19 cellular contexts compared by ENCODE assay signal in the genomic region with DNA sequence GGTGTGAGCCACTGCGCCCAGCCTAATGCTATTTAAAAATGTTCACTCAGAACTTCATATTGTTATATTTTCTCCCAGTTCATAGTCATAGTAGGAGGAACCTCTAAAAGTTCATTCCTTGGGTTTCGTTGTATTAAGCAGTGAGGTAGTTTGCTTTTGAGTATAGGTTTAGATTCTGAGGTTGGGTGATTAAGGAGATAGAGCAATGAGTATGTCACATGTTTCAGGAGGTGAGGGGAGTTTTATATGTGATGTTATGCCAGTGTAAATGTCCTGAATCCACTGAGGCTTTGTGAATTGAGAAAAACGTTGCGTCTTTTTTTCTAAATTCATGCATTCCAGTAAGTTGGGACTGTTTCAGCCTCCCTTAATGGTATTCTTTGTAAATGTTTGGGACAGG. TPM values are rescaled to one million over a fixed set of nuclear protein-coding genes. Genes with fewer than 3 reads are reported as not detected.
DNase-seq lines count a peak whose midpoint lies in the region; ATAC-seq and TF ChIP-seq lines count a peak whose summit lies in the region.
"Had no signal": no experiment of that assay in that cellular context is flagged by ENCODE, and none has a peak within 500 bp of the region (broad histone marks: within the 10 kb centered on the region; RNA-seq: fewer than 3 reads in every experiment).

No MANE protein-coding gene starts in this region.

- H3K9me3 Mint-ChIP-seq in CD14-positive monocyte, result no peaks in the 10 kb centered on the region
- no peaks in the 10 kb centered on the region for H3K9me3 Mint-ChIP-seq in activated T-helper 2 cell treated with anti-CD3 and anti-CD28 coated beads, Interferon-gamma antibody, Interleukin-2, Interleukin-4, amounts not matched to agents 10 μg/mL and 5 μg/mL and 100 μg/mL, durations not matched to agents 14 hours and 24 hours and 36 hours
- no peaks in the 10 kb centered on the region for H3K9me3 Mint-ChIP-seq in naive thymus-derived CD8-positive, alpha-beta T cell
- H3K9me3 Mint-ChIP-seq: activated naive CD4-positive, alpha-beta T cell treated with anti-CD3 and anti-CD28 coated beads, Interleukin-2, amount 50 U/mL, for 24 hours had no signal

- TF ChIP-seq CTCF in CD14-positive monocyte (IDR thresholded peaks at IDR 0.05), result no peak
- no peak for TF ChIP-seq CTCF in DND-41 (IDR thresholded peaks at IDR 0.05; ENCODE audit: borderline replicate concordance, extremely low read depth, low read length, poor library complexity, severe bottlenecking)

- no peak overlapping the region for H3K27ac ChIP-seq in DND-41 (ENCODE audit: low read length)
- H3K27ac ChIP-seq: sigmoid colon, tibial nerve had no signal

- intact Hi-C loops in CD14-positive monocyte (cut with micrococcal nuclease), result no loop called here
- intact Hi-C loops in activated T-helper 2 cell treated with anti-CD3 and anti-CD28 coated beads, Interferon-gamma antibody, Interleukin-2, Interleukin-4, amounts not matched to agents 10 μg/mL and 5 μg/mL and 100 μg/mL, durations not matched to agents 14 hours and 24 hours and 36 hours (cut with micrococcal nuclease), result loop anchor here (1.0 to 2.0 kb wide), 3 partner anchors 17 to 71 kb away; partner anchors contain the start of gene SDF2L1

- POLR2A ChIA-PET in naive thymus-derived CD8-positive, alpha-beta T cell (lab: Charles Lee), result interaction anchor here (0.7 kb wide), 1 partner anchor 20 kb away, joined by 4 read pairs; no protein-coding TSS in a partner anchor

- H3K36me3 Mint-ChIP-seq in CD14-positive monocyte, result peaks cover 8 to 20% of the 10 kb centered on the region in 2 donors
- peaks cover 35% of the 10 kb centered on the region for H3K36me3 Mint-ChIP-seq in activated T-helper 2 cell treated with anti-CD3 and anti-CD28 coated beads, Interferon-gamma antibody, Interleukin-2, Interleukin-4, amounts not matched to agents 10 μg/mL and 5 μg/mL and 100 μg/mL, durations not matched to agents 14 hours and 24 hours and 36 hours (ENCODE audit: low read depth)
- peaks cover 0 to 22% (median 0%) of the 10 kb centered on the region in 3 donors for H3K36me3 Mint-ChIP-seq in naive thymus-derived CD8-positive, alpha-beta T cell

- peaks cover 0 to 7% (median 0%) of the 10 kb centered on the region in 3 donors for H3K27me3 Mint-ChIP-seq in CD14-positive monocyte (ENCODE audit: low read depth in 3 of 3)
- H3K27me3 Mint-ChIP-seq in activated T-helper 2 cell treated with anti-CD3 and anti-CD28 coated beads, Interferon-gamma antibody, Interleukin-2, Interleukin-4, amounts not matched to agents 10 μg/mL and 5 μg/mL and 100 μg/mL, durations not matched to agents 14 hours and 24 hours and 36 hours (ENCODE audit: low read depth), result no peaks in the 10 kb centered on the region
- H3K27me3 Mint-ChIP-seq in naive thymus-derived CD8-positive, alpha-beta T cell, result no peaks in the 10 kb centered on the region
- H3K27me3 Mint-ChIP-seq: activated naive CD4-positive, alpha-beta T cell treated with anti-CD3 and anti-CD28 coated beads, Interleukin-2, amount 50 U/mL, for 24 hours had no signal

- peaks cover 95% of the 10 kb centered on the region for H3K79me2 ChIP-seq in DND-41 (ENCODE audit: insufficient read depth, low read length)

- no peak for DNase-seq in CD14-positive monocyte (ENCODE audit: low spot score)
- no peak for DNase-seq in DND-41
- no peak for DNase-seq in activated T-helper 2 cell treated with anti-CD3 and anti-CD28 coated beads, Interferon-gamma antibody, Interleukin-2, Interleukin-4, amounts not matched to agents 10 μg/mL and 5 μg/mL and 100 μg/mL, durations not matched to agents 14 hours and 24 hours and 36 hours (ENCODE audit: low spot score)
- no peak for DNase-seq in naive thymus-derived CD8-positive, alpha-beta T cell
- no peak for DNase-seq in AG20443 (ENCODE audit: low spot score)
- no peak for DNase-seq in activated effector memory CD4-positive, alpha-beta T cell treated with Interleukin-2 at 50 U/mL for 16 hours
- DNase-seq: C1 segment of cervical spinal cord; DMS79 treated with DMSO at 0.1 percent for 48 hours; NCI-H187 treated with DMSO at 0.1 percent for 48 hours; NCI-H510A treated with DMSO at 0.1 percent for 48 hours; SIG-M5; sigmoid colon; stimulated activated CD4-positive, alpha-beta T cell treated with anti-CD3 and anti-CD28 coated beads, Interleukin-4, amount 100 ng/mL, for 1 hour; T-helper 9 cell had no signal

- ATAC-seq in DND-41 (ENCODE audit: insufficient read depth, low read depth) (no peak), GM21526 (IDR thresholded peaks at IDR 0.05; ENCODE audit: low FRiP score, unreplicated experiment) (no peak), HG02610 (IDR thresholded peaks at IDR 0.05; ENCODE audit: unreplicated experiment) (no peak)
- ATAC-seq in naive thymus-derived CD8-positive, alpha-beta T cell, result no peak

- no peak overlapping the region for H2AFZ ChIP-seq in DND-41 (ENCODE audit: low read depth, low read length)

- peaks cover 52% of the 10 kb centered on the region for H3K4me1 ChIP-seq in DND-41 (ENCODE audit: insufficient read depth, low read length)

- H3K4me3 ChIP-seq in DND-41 (ENCODE audit: low read depth in 1 of 2, low read length in 2 of 2), result no peak overlapping the region
- H3K4me3 ChIP-seq: sigmoid colon, tibial nerve had no signal

- H3K9ac ChIP-seq in DND-41 (ENCODE audit: low read depth, low read length), result no peak overlapping the region

- no peaks in the 10 kb centered on the region for H3K27me3 ChIP-seq in DND-41 (ENCODE audit: insufficient read depth, low read length, poor library complexity)
- H3K27me3 ChIP-seq: sigmoid colon, tibial nerve had no signal

- H3K4me2 ChIP-seq in DND-41 (ENCODE audit: insufficient read depth, low read length), result peak overlapping the region; percentile 91; the same call in 1 of the 2 replicates

- peaks cover 46% of the 10 kb centered on the region for H3K36me3 ChIP-seq in DND-41 (ENCODE audit: insufficient read depth, low read length)
- H3K36me3 ChIP-seq: sigmoid colon, tibial nerve had no signal

- no peaks in the 10 kb centered on the region for H3K9me3 ChIP-seq in DND-41 (ENCODE audit: insufficient read depth, low read length, severe bottlenecking)
- H3K9me3 ChIP-seq: sigmoid colon, tibial nerve had no signal

- H3K4me1 Mint-ChIP-seq in CD14-positive monocyte, result peaks cover 56% of the 10 kb centered on the region
- H3K4me1 Mint-ChIP-seq in activated T-helper 2 cell treated with anti-CD3 and anti-CD28 coated beads, Interferon-gamma antibody, Interleukin-2, Interleukin-4, amounts not matched to agents 10 μg/mL and 5 μg/mL and 100 μg/mL, durations not matched to agents 14 hours and 24 hours and 36 hours (ENCODE audit: low read depth), result peaks cover 44% of the 10 kb centered on the region
- H3K4me1 Mint-ChIP-seq in naive thymus-derived CD8-positive, alpha-beta T cell, result peaks cover 27 to 77% (median 65%) of the 10 kb centered on the region in 4 donors

- H3K27ac Mint-ChIP-seq in CD14-positive monocyte, result peak overlapping the region in 5 of 7 donors; percentile 1 to 82 (median 37)
- H3K27ac Mint-ChIP-seq in activated T-helper 2 cell treated with anti-CD3 and anti-CD28 coated beads, Interferon-gamma antibody, Interleukin-2, Interleukin-4, amounts not matched to agents 10 μg/mL and 5 μg/mL and 100 μg/mL, durations not matched to agents 14 hours and 24 hours and 36 hours, result peak overlapping the region; percentile 92
- peak overlapping the region in 2 of 10 donors; percentile 14 to 18 for H3K27ac Mint-ChIP-seq in naive thymus-derived CD8-positive, alpha-beta T cell
- H3K27ac Mint-ChIP-seq: activated naive CD4-positive, alpha-beta T cell treated with anti-CD3 and anti-CD28 coated beads, Interleukin-2, amount 50 U/mL, for 24 hours had no signal

- H4K20me1 ChIP-seq in DND-41 (ENCODE audit: insufficient read depth, low read length), result peaks cover 74% of the 10 kb centered on the region

- H3K4me3 Mint-ChIP-seq in CD14-positive monocyte, result no peak overlapping the region
- H3K4me3 Mint-ChIP-seq in activated T-helper 2 cell treated with anti-CD3 and anti-CD28 coated beads, Interferon-gamma antibody, Interleukin-2, Interleukin-4, amounts not matched to agents 10 μg/mL and 5 μg/mL and 100 μg/mL, durations not matched to agents 14 hours and 24 hours and 36 hours (ENCODE audit: low read depth), result peak overlapping the region; percentile 66
- H3K4me3 Mint-ChIP-seq in naive thymus-derived CD8-positive, alpha-beta T cell, result peak overlapping the region in 6 of 10 donors; percentile 1 to 60 (median 4)
- H3K4me3 Mint-ChIP-seq: activated naive CD4-positive, alpha-beta T cell treated with anti-CD3 and anti-CD28 coated beads, Interleukin-2, amount 50 U/mL, for 24 hours had no signal

RNA-seq across cellular contexts. Expression of gene UBE2L3, which starts 4.2 kb away (rescaled TPM):
- polyA plus RNA-seq in CD14-positive monocyte, result 10 to 100 TPM; 69.6 to 88.9 TPM
- total RNA-seq in activated T-helper 2 cell treated with anti-CD3 and anti-CD28 coated beads, Interferon-gamma antibody, Interleukin-2, Interleukin-4, amounts not matched to agents 10 μg/mL and 5 μg/mL and 100 μg/mL, durations not matched to agents 14 hours and 24 hours and 36 hours, result 63.5 and 65.5 TPM in 2 replicates
- 10 to 100 TPM; 33.3 to 34.5 TPM for total RNA-seq in naive thymus-derived CD8-positive, alpha-beta T cell
- polyA plus RNA-seq in naive thymus-derived CD8-positive, alpha-beta T cell, result 10 to 100 TPM; 88.4 to 97.6 (median 96.8) TPM

RNA-seq across cellular contexts. Expression of gene RIMBP3C, which starts 20.4 kb away (rescaled TPM):
- under 1 TPM; 0.08 to 0.11 TPM for polyA plus RNA-seq in CD14-positive monocyte
- 0.18 and 0.34 TPM in 2 replicates for total RNA-seq in activated T-helper 2 cell treated with anti-CD3 and anti-CD28 coated beads, Interferon-gamma antibody, Interleukin-2, Interleukin-4, amounts not matched to agents 10 μg/mL and 5 μg/mL and 100 μg/mL, durations not matched to agents 14 hours and 24 hours and 36 hours
- total RNA-seq in naive thymus-derived CD8-positive, alpha-beta T cell, result 1 to 10 TPM; 3.2 to 3.5 TPM
- polyA plus RNA-seq in naive thymus-derived CD8-positive, alpha-beta T cell, result under 1 TPM in 2 of 3 donors, not detected in 1; 0.39 to 0.55 TPM
- total RNA-seq: osteocyte had no signal

RNA-seq across cellular contexts. Expression of gene YDJC, which starts 58.1 kb away (rescaled TPM):
- polyA plus RNA-seq in CD14-positive monocyte, result 10 to 100 TPM; 26.5 to 32.9 TPM
- 44.3 and 49.6 TPM in 2 replicates for total RNA-seq in activated T-helper 2 cell treated with anti-CD3 and anti-CD28 coated beads, Interferon-gamma antibody, Interleukin-2, Interleukin-4, amounts not matched to agents 10 μg/mL and 5 μg/mL and 100 μg/mL, durations not matched to agents 14 hours and 24 hours and 36 hours
- total RNA-seq in naive thymus-derived CD8-positive, alpha-beta T cell, result 10 to 100 TPM; 48.8 to 54.0 TPM
- 10 to 100 TPM; 38.0 to 68.9 (median 53.6) TPM for polyA plus RNA-seq in naive thymus-derived CD8-positive, alpha-beta T cell

Comparison
In these comparisons a context has a peak if more than half of its experiments do, and no peak if none do; other contexts are left out.
1. H3K4me3 Mint-ChIP-seq: peak in activated T-helper 2 cell treated with anti-CD3 and anti-CD28 coated beads, Interferon-gamma antibody, Interleukin-2, Interleukin-4, amounts not matched to agents 10 μg/mL and 5 μg/mL and 100 μg/mL, durations not matched to agents 14 hours and 24 hours and 36 hours (single experiment) and naive thymus-derived CD8-positive, alpha-beta T cell (6 of 10); none in CD14-positive monocyte (0 of 2).